Comparison of ENCODE assay signal across 8 cellular contexts in the genomic region with DNA sequence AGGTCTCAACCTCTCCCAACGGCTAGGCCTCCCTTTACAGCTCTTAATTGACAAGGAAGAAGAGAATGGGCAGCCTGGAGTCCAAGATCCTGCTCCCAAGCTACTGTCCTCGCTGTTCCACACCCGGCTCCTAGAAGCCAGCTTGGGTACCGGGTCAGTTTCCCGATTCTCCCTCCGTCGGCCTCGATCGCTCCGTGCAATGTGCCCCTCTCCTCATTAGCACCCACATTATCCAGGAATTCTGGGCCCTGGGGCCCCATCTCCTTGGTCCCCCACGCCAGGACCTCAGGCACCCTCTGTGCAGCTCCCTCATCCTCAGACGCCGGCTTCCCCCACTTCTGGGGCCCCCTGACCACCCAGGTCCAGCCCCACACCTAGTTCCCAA. TPM values are rescaled to one million over a fixed set of nuclear protein-coding genes. Genes with fewer than 3 reads are reported as not detected.
DNase-seq lines count a peak whose midpoint lies in the region; ATAC-seq and TF ChIP-seq lines count a peak whose summit lies in the region.

No MANE protein-coding gene starts in this region.

- H2BK120ac ChIP-seq in H9 (ENCODE audit: low read depth, low read length, poor library complexity, severe bottlenecking): no peak overlapping the region

- peak overlapping the region; percentile 92 for H3K4me2 ChIP-seq in H9 (ENCODE audit: insufficient read depth, insufficient read length, low read length)
- H3K4me2 ChIP-seq in smooth muscle cell: peak overlapping the region; percentile 99

- TF ChIP-seq CTCF in H9 (conservative IDR thresholded peaks at IDR 0.05): no peak
- no peak for TF ChIP-seq CTCF in VCaP (conservative IDR thresholded peaks at IDR 0.05)
- no peak for TF ChIP-seq CTCF in smooth muscle cell (IDR thresholded peaks at IDR 0.05; ENCODE audit: borderline replicate concordance, insufficient read depth, poor library complexity, severe bottlenecking)

- H3K4me3 Mint-ChIP-seq in H9: peak overlapping the region; percentile 94 to 97

- H3K27me3 ChIP-seq in H9 (ENCODE audit: insufficient read depth, low read length) (no peaks in the 10 kb centered on the region), smooth muscle cell (ENCODE audit: low read depth) (no peaks in the 10 kb centered on the region)

- DNase-seq in H9 (no peak), germinal center (ENCODE audit: low spot score) (peak; percentile 19), smooth muscle cell (lab: John Stamatoyannopoulos, UW; ENCODE audit: unreplicated experiment) (no peak), SW480 (ENCODE audit: low spot score) (no peak)
- DNase-seq in NK-92 treated with Interleukin-12 subunit alpha and Interleukin-12 subunit beta, amount 100 ng/mL, for 24 hours (lab: John Stamatoyannopoulos, UW): no peak

- H4K20me1 ChIP-seq in H9 (ENCODE audit: control insufficient read depth, insufficient read depth, insufficient read length) (no peaks in the 10 kb centered on the region), smooth muscle cell (ENCODE audit: low read depth) (no peaks in the 10 kb centered on the region)

- H2BK5ac ChIP-seq in H9 (ENCODE audit: insufficient read length, low read length): no peak overlapping the region

- H3K4me1 Mint-ChIP-seq in H9: peaks cover 24 to 26% of the 10 kb centered on the region in 2 experiments

- no peak overlapping the region for H2AK5ac ChIP-seq in H9 (ENCODE audit: insufficient read length, low read length)

- H3K9me3 Mint-ChIP-seq in H9: no peaks in the 10 kb centered on the region

- no peaks in the 10 kb centered on the region for H3F3A ChIP-seq in smooth muscle cell (ENCODE audit: low read depth)

- no peak overlapping the region for H4K5ac ChIP-seq in H9 (ENCODE audit: insufficient read length, low read depth, low read length)

- peak overlapping the region; percentile 73 to 91 (median 84); a peak in 4 of 7 replicates for H3K27ac Mint-ChIP-seq in H9

- no peak overlapping the region for H3K23ac ChIP-seq in H9 (ENCODE audit: insufficient read length, low read depth, low read length)

- no peak overlapping the region for H2BK20ac ChIP-seq in H9 (ENCODE audit: low read depth, low read length, poor library complexity, severe bottlenecking)

- H3K4me1 ChIP-seq in H9 (ENCODE audit: insufficient read depth, low read length): no peaks in the 10 kb centered on the region
- peaks cover 10% of the 10 kb centered on the region for H3K4me1 ChIP-seq in smooth muscle cell (ENCODE audit: low read depth)

- no peaks in the 10 kb centered on the region for H3K79me1 ChIP-seq in H9 (ENCODE audit: insufficient read depth, low read depth, low read length, poor library complexity, severe bottlenecking)

- no peak overlapping the region for H3K14ac ChIP-seq in H9 (ENCODE audit: insufficient read depth, low read length)

- no peak overlapping the region for H3K27ac ChIP-seq in H9 (ENCODE audit: insufficient read length, low read depth, low read length)
- peak overlapping the region; percentile 92 for H3K27ac ChIP-seq in VCaP
- H3K27ac ChIP-seq in smooth muscle cell (ENCODE audit: low read depth): peak overlapping the region; percentile 72

- H3K56ac ChIP-seq in H9 (ENCODE audit: insufficient read length, low read depth, low read length): no peak overlapping the region

- H3K27me3 Mint-ChIP-seq in H9 (ENCODE audit: low read depth): no peaks in the 10 kb centered on the region; the same call in 1 of the 2 replicates

- no peak overlapping the region for H3K4ac ChIP-seq in H9 (ENCODE audit: low read depth, low read length)

- no peak overlapping the region for H4K8ac ChIP-seq in H9 (replicated peaks; ENCODE audit: insufficient read length, low read depth, low read length)

- WGBS in H9 (ENCODE audit: extremely low coverage, insufficient read length, low lambda C conversion rate): no CpG with 5 or more reads among the region's 13 CpGs
- WGBS in smooth muscle cell (ENCODE audit: low lambda C conversion rate): 0% methylated on average over 12 of the region's 13 CpGs

- H3K23me2 ChIP-seq in H9 (ENCODE audit: insufficient read length, low read depth, low read length, poor library complexity, severe bottlenecking): peaks cover 15% of the 10 kb centered on the region

- H3K18ac ChIP-seq in H9 (ENCODE audit: insufficient read length, low read depth, low read length): no peak overlapping the region

- no peak overlapping the region for H4K91ac ChIP-seq in H9 (ENCODE audit: insufficient read length, low read depth, low read length)

- H3K9ac ChIP-seq in H9 (ENCODE audit: extremely low read depth, insufficient read length, low read length) (peak overlapping the region; percentile 60), smooth muscle cell (ENCODE audit: low read depth) (peak overlapping the region; percentile 88)

- no peaks in the 10 kb centered on the region for H3K9me3 ChIP-seq in H9 (ENCODE audit: control insufficient read depth, low read depth, low read length)
- no peaks in the 10 kb centered on the region for H3K9me3 ChIP-seq in smooth muscle cell (replicated peaks; ENCODE audit: low read depth)

- no peaks in the 10 kb centered on the region for H3K36me3 ChIP-seq in smooth muscle cell (ENCODE audit: low read depth)

- H3K79me2 ChIP-seq in H9 (ENCODE audit: insufficient read depth, low read length): no peaks in the 10 kb centered on the region
- H3K79me2 ChIP-seq in smooth muscle cell (ENCODE audit: low read depth): peaks cover 51% of the 10 kb centered on the region

- no peak overlapping the region for H2BK12ac ChIP-seq in H9 (ENCODE audit: insufficient read length, low read depth, low read length)

- H2AFZ ChIP-seq in H9 (ENCODE audit: low read length) (no peak overlapping the region), smooth muscle cell (ENCODE audit: low read depth) (peak overlapping the region; percentile 14)

- H3T11ph ChIP-seq in H9 (ENCODE audit: low read length): no peak overlapping the region

- peaks cover 9 to 29% (median 16%) of the 10 kb centered on the region in 3 experiments; a peak in 5 of 7 replicates for H3K36me3 Mint-ChIP-seq in H9 (ENCODE audit: insufficient read depth in 1 of 3, low read depth in 3 of 3)

- no peak for ATAC-seq in GM18519 (IDR thresholded peaks at IDR 0.05; ENCODE audit: low FRiP score, unreplicated experiment)
- no peak for ATAC-seq in HG03342 (IDR thresholded peaks at IDR 0.05; ENCODE audit: unreplicated experiment)

- peak overlapping the region; percentile 92 for H3K4me3 ChIP-seq in smooth muscle cell

- no peak overlapping the region for H2BK15ac ChIP-seq in H9 (ENCODE audit: low read depth, low read length)

RNA-seq across cellular contexts. Expression of a gene that starts 0.2 kb away (rescaled TPM):
- total RNA-seq in H9 (2021): 50.7 and 53.9 TPM in 2 replicates
- 20.8 and 36.4 TPM in 2 replicates for total RNA-seq in smooth muscle cell
- 23.5 and 40.7 TPM in 2 replicates for polyA plus RNA-seq in smooth muscle cell

RNA-seq across cellular contexts. Expression of a gene that starts 0.8 kb away (rescaled TPM):
- total RNA-seq in H9 (2021) (25.4 and 26.0 TPM in 2 replicates), smooth muscle cell (12.6 and 15.8 TPM in 2 replicates)
- polyA plus RNA-seq in smooth muscle cell: 10.9 and 17.3 TPM in 2 replicates

RNA-seq across cellular contexts. Expression of a gene that starts 32.5 kb away (rescaled TPM):
- total RNA-seq in H9 (2021) (176 and 188 TPM in 2 replicates), smooth muscle cell (1,972 and 2,130 TPM in 2 replicates)
- 2,069 and 2,250 TPM in 2 replicates for polyA plus RNA-seq in smooth muscle cell

RNA-seq across cellular contexts. Expression of a gene that starts 53.1 kb away (rescaled TPM):
- total RNA-seq in H9 (2021) (18.3 and 20.9 TPM in 2 replicates), smooth muscle cell (24.7 and 35.0 TPM in 2 replicates)
- polyA plus RNA-seq in smooth muscle cell: 11.6 and 21.2 TPM in 2 replicates

RNA-seq across cellular contexts. Expression of a gene that starts 59.5 kb away (rescaled TPM):
- total RNA-seq in H9 (2021): 9.4 and 9.9 TPM in 2 replicates
- 3.5 and 6.6 TPM in 2 replicates for total RNA-seq in smooth muscle cell
- polyA plus RNA-seq in smooth muscle cell: 1.9 and 7.5 TPM in 2 replicates

Comparison
In these comparisons a context has a peak if more than half of its experiments do, and no peak if none do; other contexts are left out.
1. RNA of a gene that starts 32.5 kb away (total RNA-seq): 1,972 to 2,130 TPM in smooth muscle cell; 176 to 188 TPM in H9; every median in the first group is over 10 times any median in the second.